Comparison of ENCODE assay signal across 1 cellular context in the genomic region with DNA sequence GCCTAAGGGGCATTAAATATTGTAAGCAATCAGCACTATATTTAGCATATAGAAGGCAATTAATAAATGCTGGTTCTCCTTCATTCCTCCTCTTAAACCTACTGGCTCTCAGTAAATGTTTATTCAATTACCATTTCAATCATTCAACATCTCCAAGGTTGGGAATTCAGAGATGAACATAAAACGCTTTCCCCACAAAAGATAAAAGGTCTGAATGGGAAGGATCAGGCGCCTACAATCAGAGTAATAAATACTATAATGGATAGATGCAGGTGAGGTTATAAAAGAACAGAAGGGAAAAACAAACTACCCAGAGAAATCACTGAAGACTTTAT.
TF ChIP-seq lines count a peak whose summit lies in the region.

No MANE protein-coding gene starts in this region.

TF ChIP-seq in WTC11, 78 proteins besides CTCF, POLR2A, EP300 and RAD21 (continued from another document):
- TF ChIP-seq, protein P1, sequence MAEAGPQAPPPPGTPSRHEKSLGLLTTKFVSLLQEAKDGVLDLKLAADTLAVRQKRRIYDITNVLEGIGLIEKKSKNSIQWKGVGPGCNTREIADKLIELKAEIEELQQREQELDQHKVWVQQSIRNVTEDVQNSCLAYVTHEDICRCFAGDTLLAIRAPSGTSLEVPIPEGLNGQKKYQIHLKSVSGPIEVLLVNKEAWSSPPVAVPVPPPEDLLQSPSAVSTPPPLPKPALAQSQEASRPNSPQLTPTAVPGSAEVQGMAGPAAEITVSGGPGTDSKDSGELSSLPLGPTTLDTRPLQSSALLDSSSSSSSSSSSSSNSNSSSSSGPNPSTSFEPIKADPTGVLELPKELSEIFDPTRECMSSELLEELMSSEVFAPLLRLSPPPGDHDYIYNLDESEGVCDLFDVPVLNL (CRISPR knock-in tag; IDR thresholded peaks at IDR 0.05; ENCODE audit: borderline replicate concordance, low read depth): no peak
- TF ChIP-seq ZNF671 (CRISPR knock-in tag; IDR thresholded peaks at IDR 0.05) (no peak), NR1H2 (CRISPR knock-in tag; IDR thresholded peaks at IDR 0.05) (no peak), GTF2I (CRISPR knock-in tag; conservative IDR thresholded peaks at IDR 0.05) (no peak), JAZF1 (CRISPR knock-in tag; IDR thresholded peaks at IDR 0.05) (no peak), JUN (CRISPR knock-in tag; IDR thresholded peaks at IDR 0.05) (no peak), ZNF317 (CRISPR knock-in tag; IDR thresholded peaks at IDR 0.05; ENCODE audit: borderline replicate concordance, low read depth) (no peak), ZNF416 (CRISPR knock-in tag; IDR thresholded peaks at IDR 0.05) (no peak), SOX15 (CRISPR knock-in tag; IDR thresholded peaks at IDR 0.05) (no peak)
- TF ChIP-seq, protein P2, sequence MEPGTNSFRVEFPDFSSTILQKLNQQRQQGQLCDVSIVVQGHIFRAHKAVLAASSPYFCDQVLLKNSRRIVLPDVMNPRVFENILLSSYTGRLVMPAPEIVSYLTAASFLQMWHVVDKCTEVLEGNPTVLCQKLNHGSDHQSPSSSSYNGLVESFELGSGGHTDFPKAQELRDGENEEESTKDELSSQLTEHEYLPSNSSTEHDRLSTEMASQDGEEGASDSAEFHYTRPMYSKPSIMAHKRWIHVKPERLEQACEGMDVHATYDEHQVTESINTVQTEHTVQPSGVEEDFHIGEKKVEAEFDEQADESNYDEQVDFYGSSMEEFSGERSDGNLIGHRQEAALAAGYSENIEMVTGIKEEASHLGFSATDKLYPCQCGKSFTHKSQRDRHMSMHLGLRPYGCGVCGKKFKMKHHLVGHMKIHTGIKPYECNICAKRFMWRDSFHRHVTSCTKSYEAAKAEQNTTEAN (CRISPR knock-in tag; IDR thresholded peaks at IDR 0.05): no peak
- TF ChIP-seq, protein P3, sequence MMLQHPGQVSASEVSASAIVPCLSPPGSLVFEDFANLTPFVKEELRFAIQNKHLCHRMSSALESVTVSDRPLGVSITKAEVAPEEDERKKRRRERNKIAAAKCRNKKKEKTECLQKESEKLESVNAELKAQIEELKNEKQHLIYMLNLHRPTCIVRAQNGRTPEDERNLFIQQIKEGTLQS (CRISPR knock-in tag; conservative IDR thresholded peaks at IDR 0.05): no peak
- TF ChIP-seq, protein P4, sequence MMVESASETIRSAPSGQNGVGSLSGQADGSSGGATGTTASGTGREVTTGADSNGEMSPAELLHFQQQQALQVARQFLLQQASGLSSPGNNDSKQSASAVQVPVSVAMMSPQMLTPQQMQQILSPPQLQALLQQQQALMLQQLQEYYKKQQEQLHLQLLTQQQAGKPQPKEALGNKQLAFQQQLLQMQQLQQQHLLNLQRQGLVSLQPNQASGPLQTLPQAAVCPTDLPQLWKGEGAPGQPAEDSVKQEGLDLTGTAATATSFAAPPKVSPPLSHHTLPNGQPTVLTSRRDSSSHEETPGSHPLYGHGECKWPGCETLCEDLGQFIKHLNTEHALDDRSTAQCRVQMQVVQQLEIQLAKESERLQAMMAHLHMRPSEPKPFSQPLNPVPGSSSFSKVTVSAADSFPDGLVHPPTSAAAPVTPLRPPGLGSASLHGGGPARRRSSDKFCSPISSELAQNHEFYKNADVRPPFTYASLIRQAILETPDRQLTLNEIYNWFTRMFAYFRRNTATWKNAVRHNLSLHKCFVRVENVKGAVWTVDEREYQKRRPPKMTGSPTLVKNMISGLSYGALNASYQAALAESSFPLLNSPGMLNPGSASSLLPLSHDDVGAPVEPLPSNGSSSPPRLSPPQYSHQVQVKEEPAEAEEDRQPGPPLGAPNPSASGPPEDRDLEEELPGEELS (CRISPR knock-in tag; IDR thresholded peaks at IDR 0.05): no peak
- TF ChIP-seq, protein P5, sequence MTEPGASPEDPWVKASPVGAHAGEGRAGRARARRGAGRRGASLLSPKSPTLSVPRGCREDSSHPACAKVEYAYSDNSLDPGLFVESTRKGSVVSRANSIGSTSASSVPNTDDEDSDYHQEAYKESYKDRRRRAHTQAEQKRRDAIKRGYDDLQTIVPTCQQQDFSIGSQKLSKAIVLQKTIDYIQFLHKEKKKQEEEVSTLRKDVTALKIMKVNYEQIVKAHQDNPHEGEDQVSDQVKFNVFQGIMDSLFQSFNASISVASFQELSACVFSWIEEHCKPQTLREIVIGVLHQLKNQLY (CRISPR knock-in tag; IDR thresholded peaks at IDR 0.05): no peak
